ENCODE assay signal across 19 cellular contexts in genomic region chr4:168673476-168673875, GRCh38.
"Had no signal": no experiment of that assay in that cellular context is flagged by ENCODE, and none has a peak within 500 bp of the region (broad histone marks: within the 10 kb centered on the region; RNA-seq: fewer than 3 reads in every experiment).

No MANE protein-coding gene starts in this region.

- H3K9ac ChIP-seq: KMS-11, SK-N-SH had no signal

- DNase-seq: Kasumi-1, MM.1S, NCI-H1092 treated with DMSO at 0.1 percent for 48 hours, NCI-H1436, NCI-H187, NCI-H2029, NCI-H2081 treated with DMSO at 0.1 percent for 48 hours, NCI-H2171, NCI-H226, NCI-H446, NCI-H510A, NCI-H524 treated with DMSO at 0.1 percent for 48 hours, NCI-H774, RPMI8226, SHP77, SK-N-SH had no signal

- H3K27ac ChIP-seq: KMS-11 had no signal

- ATAC-seq: HepG2 had no signal

- H3K4me2 ChIP-seq: KMS-11, SK-N-SH had no signal

- H3K4me3 ChIP-seq: K562 had no signal

- H3K9me3 ChIP-seq: SK-N-SH had no signal
